Comparison of ENCODE assay signal across 1 cellular context in genomic region chr17:55570360-55570759, GRCh38.
TF ChIP-seq lines count a peak whose summit lies in the region.

No MANE protein-coding gene starts in this region.

TF ChIP-seq in A549, 52 proteins besides CTCF, POLR2A, EP300 and RAD21 (continued from another document):
- no peak for TF ChIP-seq HMGXB4 (CRISPR knock-in tag; IDR thresholded peaks at IDR 0.05; ENCODE audit: borderline replicate concordance)
TF ChIP-seq in A549: peak in this region for 0.
